In the genomic region with DNA sequence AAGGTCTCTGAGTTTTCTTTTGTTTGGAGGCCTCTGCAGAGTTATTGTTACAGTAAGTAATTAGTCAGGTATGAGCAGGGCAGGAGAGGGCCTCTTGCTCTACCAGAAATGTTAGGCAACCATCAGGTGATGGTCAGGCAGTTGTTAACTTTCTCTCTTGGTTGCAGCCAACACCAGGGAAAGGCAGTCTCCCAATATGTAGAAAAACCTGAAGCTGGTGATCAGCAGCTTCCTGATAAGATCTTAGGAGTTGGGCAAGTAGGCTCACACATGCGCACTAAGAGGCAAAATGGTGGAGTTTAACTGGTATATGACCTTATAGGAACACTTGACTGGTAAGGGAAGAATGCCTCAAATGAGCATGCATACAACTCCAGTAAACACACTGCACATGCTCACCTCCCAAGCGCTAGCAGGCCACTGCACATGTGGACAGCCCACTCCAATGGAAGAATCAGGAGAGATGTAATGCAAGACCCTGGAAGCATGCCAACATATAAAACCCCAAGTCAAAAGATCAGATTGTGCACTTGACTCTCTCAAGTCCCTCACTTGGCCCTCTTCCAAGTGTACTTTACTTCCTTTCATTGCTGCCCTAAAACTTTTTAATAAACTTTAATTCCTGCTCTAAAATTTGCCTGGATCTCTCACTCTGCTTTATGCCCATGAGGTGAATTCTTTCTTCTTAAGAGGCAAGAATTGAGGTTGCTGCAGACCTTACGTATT, we compare ENCODE assay signal across 20 cellular contexts. TPM values are rescaled to one million over a fixed set of nuclear protein-coding genes. Genes with fewer than 3 reads are reported as not detected.
"Had no signal": no experiment of that assay in that cellular context is flagged by ENCODE, and none has a peak within 500 bp of the region (broad histone marks: within the 10 kb centered on the region; RNA-seq: fewer than 3 reads in every experiment).

No MANE protein-coding gene starts in this region.

- FAIRE-seq: kidney, TTC549 had no signal

- H3K4me1 ChIP-seq: adrenal gland, colonic mucosa, esophagus squamous epithelium, left ventricle myocardium inferior, tibial artery, vagina had no signal

- H3K9me3 ChIP-seq: adrenal gland, colonic mucosa, tibial artery, vagina had no signal

- ATAC-seq: natural killer cell treated with Interleukin-12 subunit alpha and Interleukin-12 subunit beta and Interleukin-15 and Interleukin-18, amount 100 ng/mL, for 72 hours had no signal

- DNase-seq: activated CD4-positive, alpha-beta memory T cell treated with anti-CD3 and anti-CD28 coated beads, Interleukin-2, amount 10 ng/mL, durations not matched to agents 7 days and 5 days; activated CD4-positive, alpha-beta T cell treated with anti-CD3 and anti-CD28 coated beads for 4 hours; activated naive CD4-positive, alpha-beta T cell treated with anti-CD3 and anti-CD28 coated beads, Interleukin-2, amount 10 ng/mL, durations not matched to agents 7 days and 5 days; activated T-cell treated with anti-CD3 and anti-CD28 coated beads, Interleukin-2, amount 50 U/mL, for 24 hours; adrenal gland; caudate nucleus; colonic mucosa; esophagus squamous epithelium; hippocampal formation; kidney; left ventricle myocardium inferior; stimulated activated CD4-positive, alpha-beta T cell treated with anti-CD3 and anti-CD28 coated beads, Interleukin-4, amount 100 ng/mL, for 24 hours; stimulated activated naive CD4-positive, alpha-beta T cell; tibial artery had no signal

- H3K27ac ChIP-seq: adrenal gland, colonic mucosa, esophagus squamous epithelium, left ventricle myocardium inferior, tibial artery, vagina had no signal

- H3K27ac Mint-ChIP-seq: activated CD4-positive, alpha-beta memory T cell treated with anti-CD3 and anti-CD28 coated beads, Interleukin-2, amount 10 ng/mL, durations not matched to agents 7 days and 5 days; activated naive CD4-positive, alpha-beta T cell treated with anti-CD3 and anti-CD28 coated beads, Interleukin-2, amount 10 ng/mL, durations not matched to agents 7 days and 5 days; activated T-cell treated with anti-CD3 and anti-CD28 coated beads, Interleukin-2, amount 50 U/mL, for 24 hours; memory B cell; natural killer cell treated with Interleukin-12 subunit alpha and Interleukin-12 subunit beta and Interleukin-15 and Interleukin-18, amount 100 ng/mL, for 72 hours; WTC11 had no signal

- H3K4me3 ChIP-seq: adrenal gland, colonic mucosa, esophagus squamous epithelium, left ventricle myocardium inferior, tibial artery, vagina had no signal

- H3K4me1 Mint-ChIP-seq: activated CD4-positive, alpha-beta memory T cell treated with anti-CD3 and anti-CD28 coated beads, Interleukin-2, amount 10 ng/mL, durations not matched to agents 7 days and 5 days; activated naive CD4-positive, alpha-beta T cell treated with anti-CD3 and anti-CD28 coated beads, Interleukin-2, amount 10 ng/mL, durations not matched to agents 7 days and 5 days; memory B cell had no signal

- H3K4me3 Mint-ChIP-seq: activated CD4-positive, alpha-beta memory T cell treated with anti-CD3 and anti-CD28 coated beads, Interleukin-2, amount 10 ng/mL, durations not matched to agents 7 days and 5 days; activated naive CD4-positive, alpha-beta T cell treated with anti-CD3 and anti-CD28 coated beads, Interleukin-2, amount 10 ng/mL, durations not matched to agents 7 days and 5 days; activated T-cell treated with anti-CD3 and anti-CD28 coated beads, Interleukin-2, amount 50 U/mL, for 24 hours; memory B cell; natural killer cell treated with Interleukin-12 subunit alpha and Interleukin-12 subunit beta and Interleukin-15 and Interleukin-18, amount 100 ng/mL, for 72 hours; WTC11 had no signal

- H3K36me3 Mint-ChIP-seq: activated naive CD4-positive, alpha-beta T cell treated with anti-CD3 and anti-CD28 coated beads, Interleukin-2, amount 10 ng/mL, durations not matched to agents 7 days and 5 days; memory B cell; natural killer cell treated with Interleukin-12 subunit alpha and Interleukin-12 subunit beta and Interleukin-15 and Interleukin-18, amount 100 ng/mL, for 72 hours had no signal

- H3K9me3 Mint-ChIP-seq: activated naive CD4-positive, alpha-beta T cell treated with anti-CD3 and anti-CD28 coated beads, Interleukin-2, amount 10 ng/mL, durations not matched to agents 7 days and 5 days; activated T-cell treated with anti-CD3 and anti-CD28 coated beads, Interleukin-2, amount 50 U/mL, for 24 hours; memory B cell; natural killer cell treated with Interleukin-12 subunit alpha and Interleukin-12 subunit beta and Interleukin-15 and Interleukin-18, amount 100 ng/mL, for 72 hours had no signal

- H3K36me3 ChIP-seq: adrenal gland, colonic mucosa, esophagus squamous epithelium, left ventricle myocardium inferior, tibial artery, vagina had no signal

- H3K27me3 ChIP-seq: adrenal gland, colonic mucosa, tibial artery, vagina had no signal

RNA-seq across cellular contexts. Expression of a gene that starts 46.0 kb away (rescaled TPM):
- total RNA-seq: fibroblast of villous mesenchyme had no signal
